19 cellular contexts compared by ENCODE assay signal in the genomic region with DNA sequence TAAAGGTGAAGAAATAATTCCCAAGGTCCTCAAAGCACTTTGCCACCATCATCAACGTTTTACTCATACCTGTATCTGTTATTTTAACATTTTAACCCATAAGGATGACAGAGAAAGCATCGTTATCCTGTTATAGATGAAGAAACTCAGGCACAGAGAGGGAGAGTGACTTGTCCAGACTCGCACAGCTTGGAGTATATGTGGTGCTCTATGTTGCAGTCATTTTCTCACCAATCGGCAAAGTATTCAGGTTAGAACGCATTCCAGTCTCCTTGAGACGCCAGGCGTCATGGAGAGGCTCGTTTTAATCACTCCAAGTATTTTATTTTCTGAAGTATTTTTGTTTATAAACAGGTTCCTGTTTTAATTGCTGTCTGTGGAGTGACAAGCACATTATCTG.
DNase-seq lines count a peak whose midpoint lies in the region; ATAC-seq, FAIRE-seq and TF ChIP-seq lines count a peak whose summit lies in the region.
"Had no signal": no experiment of that assay in that cellular context is flagged by ENCODE, and none has a peak within 500 bp of the region (broad histone marks: within the 10 kb centered on the region; RNA-seq: fewer than 3 reads in every experiment).

No MANE protein-coding gene starts in this region.

- H4K20me1 ChIP-seq in endothelial cell of umbilical vein (replicated peaks; ENCODE audit: control insufficient read depth, extremely low read depth, insufficient read depth, low read length), result no peaks in the 10 kb centered on the region
- H4K20me1 ChIP-seq: BLaER1 had no signal

- H3K4me2 ChIP-seq in endothelial cell of umbilical vein (ENCODE audit: insufficient read depth, low read length), result no peak overlapping the region
- H3K4me2 ChIP-seq in neuronal stem cell (ENCODE audit: insufficient read depth, low read length, poor library complexity, severe bottlenecking), result no peak overlapping the region
- H3K4me2 ChIP-seq: BLaER1 had no signal

- no peak overlapping the region for H3K18ac ChIP-seq in neuronal stem cell (ENCODE audit: low read length)

- intact Hi-C loops in CD14-positive monocyte (cut with micrococcal nuclease) (no loop called here), endothelial cell of umbilical vein (cut with micrococcal nuclease) (no loop called here), pancreas (cut with DNase I) (no loop called here)
- intact Hi-C loops in activated CD4-positive, alpha-beta T cell treated with anti-CD3 and anti-CD28 coated beads for 36 hours (cut with DNase I, micrococcal nuclease), result no loop called here

- no peak overlapping the region for H2BK12ac ChIP-seq in neuronal stem cell (ENCODE audit: low read length)

- POLR2A ChIA-PET in endothelial cell of umbilical vein (lab: Charles Lee), result no interaction called here
- POLR2A ChIA-PET in naive thymus-derived CD8-positive, alpha-beta T cell (lab: Charles Lee), result no interaction called here
- POLR2A ChIA-PET in activated CD4-positive, alpha-beta T cell treated with anti-CD3 and anti-CD28 coated beads for 36 hours (lab: Charles Lee), result no interaction called here

- H2BK15ac ChIP-seq in neuronal stem cell (ENCODE audit: low read length), result no peak overlapping the region

- peaks cover 93 to 94% of the 10 kb centered on the region in 2 donors for H3K36me3 Mint-ChIP-seq in CD14-positive monocyte
- peaks cover 5 to 97% (median 20%) of the 10 kb centered on the region in 3 donors for H3K36me3 Mint-ChIP-seq in naive thymus-derived CD8-positive, alpha-beta T cell
- peaks cover 73% of the 10 kb centered on the region for H3K36me3 Mint-ChIP-seq in activated CD4-positive, alpha-beta T cell treated with anti-CD3 and anti-CD28 coated beads for 36 hours (ENCODE audit: low read depth)

- CTCF ChIA-PET in endothelial cell of umbilical vein (lab: Charles Lee), result interaction anchor here (0.8 to 2.3 kb wide), 3 partner anchors 15 to 137 kb away, joined by 3 to 9 read pairs (median 3); no protein-coding TSS in a partner anchor
- CTCF ChIA-PET in activated CD4-positive, alpha-beta T cell treated with anti-CD3 and anti-CD28 coated beads for 36 hours (lab: Charles Lee), result interaction anchor here (1.6 kb wide), 1 partner anchor 12 kb away, joined by 5 read pairs; no protein-coding TSS in a partner anchor

- ATAC-seq in RWPE2 (ENCODE audit: low read depth), result peak; percentile 79
- no peak for ATAC-seq in pancreas
- no peak for ATAC-seq in naive thymus-derived CD8-positive, alpha-beta T cell
- no peak for ATAC-seq in activated CD4-positive, alpha-beta T cell treated with anti-CD3 and anti-CD28 coated beads for 36 hours

- H3K27me3 ChIP-seq in RWPE2 (ENCODE audit: insufficient read depth, poor library complexity, severe bottlenecking) (no peaks in the 10 kb centered on the region), endothelial cell of umbilical vein (ENCODE audit: control insufficient read depth in 2 of 2, insufficient read depth in 2 of 2, low read length in 2 of 2) (no peaks in the 10 kb centered on the region), neuronal stem cell (ENCODE audit: control insufficient read depth in 3 of 3, insufficient read depth in 3 of 3, low read depth in 1 of 3, low read length in 3 of 3) (no peaks in the 10 kb centered on the region), pancreas (no peaks in the 10 kb centered on the region)
- H3K27me3 ChIP-seq: BLaER1 had no signal

- FAIRE-seq in endothelial cell of umbilical vein (lab: Jason Lieb, UNC) (no peak), pancreas (lab: Jason Lieb, UNC) (no peak)

- no CpG with 5 or more reads among the region's 8 CpGs for WGBS in neuronal stem cell (ENCODE audit: extremely low coverage in 2 of 2, insufficient read length in 2 of 2, insufficient replicate concordance in 1 of 2), 2 donors
- WGBS in pancreas, 2 donors, result 86 to 92% methylated on average over 8 of the region's 8 CpGs

- H3K36me3 ChIP-seq in RWPE2 (ENCODE audit: low read depth), result peaks cover 54% of the 10 kb centered on the region
- H3K36me3 ChIP-seq in endothelial cell of umbilical vein (ENCODE audit: control insufficient read depth in 2 of 2, extremely low read depth in 1 of 2, insufficient read depth in 2 of 2, low read length in 2 of 2), result peaks cover 5 to 16% of the 10 kb centered on the region in 2 experiments
- H3K36me3 ChIP-seq in neuronal stem cell (replicated peaks in 1 of 2; ENCODE audit: control insufficient read depth in 2 of 2, insufficient read depth in 2 of 2, low read length in 2 of 2), result peaks cover 0 to 62% of the 10 kb centered on the region in 2 donors
- H3K36me3 ChIP-seq in pancreas, result peaks cover 0 to 10% (median 3%) of the 10 kb centered on the region in 3 donors

- no peaks in the 10 kb centered on the region for H3K9me3 ChIP-seq in RWPE2 (ENCODE audit: severe bottlenecking)
- no peaks in the 10 kb centered on the region for H3K9me3 ChIP-seq in endothelial cell of umbilical vein (replicated peaks; ENCODE audit: control insufficient read depth, insufficient read depth, low read length)
- no peaks in the 10 kb centered on the region for H3K9me3 ChIP-seq in neuronal stem cell (replicated peaks in 1 of 2; ENCODE audit: control insufficient read depth in 2 of 2, insufficient read depth in 1 of 2, low read depth in 1 of 2, low read length in 2 of 2)
- no peaks in the 10 kb centered on the region for H3K9me3 ChIP-seq in pancreas
- H3K9me3 ChIP-seq: BLaER1 had no signal

- H4K91ac ChIP-seq in neuronal stem cell (ENCODE audit: low read depth, low read length, poor library complexity), result no peak overlapping the region

- no peaks in the 10 kb centered on the region for H3K79me2 ChIP-seq in endothelial cell of umbilical vein (ENCODE audit: control insufficient read depth, insufficient read depth, low read length)

- BruUV-seq in endothelial cell of umbilical vein (replicated peaks; lab: Mats Ljungman, UMichigan), result no TSS peak

- H3K27me3 Mint-ChIP-seq in CD14-positive monocyte (ENCODE audit: low read depth in 3 of 3), result no peaks in the 10 kb centered on the region
- H3K27me3 Mint-ChIP-seq in naive thymus-derived CD8-positive, alpha-beta T cell, result no peaks in the 10 kb centered on the region
- no peaks in the 10 kb centered on the region for H3K27me3 Mint-ChIP-seq in activated CD4-positive, alpha-beta T cell treated with anti-CD3 and anti-CD28 coated beads for 36 hours

- H3K9ac ChIP-seq in endothelial cell of umbilical vein (replicated peaks; ENCODE audit: extremely low read depth, insufficient read depth, low read length) (no peak overlapping the region), neuronal stem cell (ENCODE audit: low read depth, low read length, poor library complexity) (no peak overlapping the region)
- H3K9ac ChIP-seq: BLaER1 had no signal

- H3K4ac ChIP-seq in neuronal stem cell (ENCODE audit: low read length), result no peak overlapping the region

- no peaks in the 10 kb centered on the region for H3K79me1 ChIP-seq in neuronal stem cell (ENCODE audit: low read depth, low read length)

- TF ChIP-seq POLR2A in endothelial cell of umbilical vein (IDR thresholded peaks at IDR 0.05; ENCODE audit: low read depth, low read length), result no peak

- no peak overlapping the region for H3K23ac ChIP-seq in neuronal stem cell (ENCODE audit: low read depth, low read length, poor library complexity)

- no peak overlapping the region for H2AFZ ChIP-seq in endothelial cell of umbilical vein (ENCODE audit: low read depth, low read length)
- H2AFZ ChIP-seq in neuronal stem cell (ENCODE audit: low read length), result no peak overlapping the region

- no peak overlapping the region for H4K8ac ChIP-seq in neuronal stem cell (ENCODE audit: low read depth, low read length)

- peak overlapping the region; percentile 25 to 73 (median 41) for H3K27ac Mint-ChIP-seq in CD14-positive monocyte
- H3K27ac Mint-ChIP-seq in naive thymus-derived CD8-positive, alpha-beta T cell, result peak overlapping the region in 1 of 10 donors; percentile 11
- H3K27ac Mint-ChIP-seq in activated CD4-positive, alpha-beta T cell treated with anti-CD3 and anti-CD28 coated beads for 36 hours, result no peak overlapping the region

- peaks cover 0 to 2% (median 0%) of the 10 kb centered on the region in 7 donors for H3K9me3 Mint-ChIP-seq in CD14-positive monocyte
- no peaks in the 10 kb centered on the region for H3K9me3 Mint-ChIP-seq in naive thymus-derived CD8-positive, alpha-beta T cell
- no peaks in the 10 kb centered on the region for H3K9me3 Mint-ChIP-seq in activated CD4-positive, alpha-beta T cell treated with anti-CD3 and anti-CD28 coated beads for 36 hours (ENCODE audit: low read depth)

- H3K4me1 ChIP-seq in RWPE2 (ENCODE audit: insufficient read depth, poor library complexity, severe bottlenecking) (peaks cover 25% of the 10 kb centered on the region), endothelial cell of umbilical vein (ENCODE audit: control insufficient read depth, extremely low read depth, insufficient read depth, low read length) (peaks cover 15% of the 10 kb centered on the region), neuronal stem cell (ENCODE audit: control insufficient read depth in 2 of 2, insufficient read depth in 1 of 2, low read depth in 1 of 2, low read length in 2 of 2) (peaks cover 19 to 29% of the 10 kb centered on the region in 2 donors), pancreas (no peaks in the 10 kb centered on the region)

- H3K4me3 Mint-ChIP-seq in CD14-positive monocyte, result no peak overlapping the region
- H3K4me3 Mint-ChIP-seq in naive thymus-derived CD8-positive, alpha-beta T cell, result no peak overlapping the region
- H3K4me3 Mint-ChIP-seq in activated CD4-positive, alpha-beta T cell treated with anti-CD3 and anti-CD28 coated beads for 36 hours, result no peak overlapping the region

- DNase-seq in CD14-positive monocyte (ENCODE audit: low spot score) (no peak), RWPE2 (ENCODE audit: low spot score) (no peak), endothelial cell of umbilical vein (ENCODE audit: low read depth, low spot score) (peak; percentile 12), neuronal stem cell (ENCODE audit: low spot score) (no peak), pancreas (no peak), NCI-H187 treated with DMSO at 0.1 percent for 48 hours (lab: John Stamatoyannopoulos, UW) (no peak)
- DNase-seq in naive thymus-derived CD8-positive, alpha-beta T cell, result no peak
- no peak for DNase-seq in activated CD4-positive, alpha-beta T cell treated with anti-CD3 and anti-CD28 coated beads for 36 hours
- DNase-seq: activated T-cell treated with anti-CD3 and anti-CD28 coated beads for 4 hours; DND-41; hippocampal formation; Kasumi-1; NCI-H1694 treated with DMSO at 0.1 percent for 48 hours; NCI-H82; posterior cingulate gyrus; SHP77 treated with DMSO at 0.1 percent for 48 hours; stimulated activated CD4-positive, alpha-beta T cell treated with anti-CD3 and anti-CD28 coated beads, Interleukin-2, amount 100 ng/mL, for 24 hours had no signal

- no peak overlapping the region for H2AK5ac ChIP-seq in neuronal stem cell (ENCODE audit: low read depth, low read length)

- H3K4me1 Mint-ChIP-seq in CD14-positive monocyte, result peaks cover 46% of the 10 kb centered on the region
- H3K4me1 Mint-ChIP-seq in naive thymus-derived CD8-positive, alpha-beta T cell, result peaks cover 11 to 27% (median 20%) of the 10 kb centered on the region in 4 donors
- peaks cover 33% of the 10 kb centered on the region for H3K4me1 Mint-ChIP-seq in activated CD4-positive, alpha-beta T cell treated with anti-CD3 and anti-CD28 coated beads for 36 hours

- no peak for TF ChIP-seq CTCF in CD14-positive monocyte (IDR thresholded peaks at IDR 0.05)
- peak; percentile 1 for TF ChIP-seq CTCF in RWPE2 (IDR thresholded peaks at IDR 0.05; ENCODE audit: poor library complexity, severe bottlenecking)
- no peak for TF ChIP-seq CTCF in endothelial cell of umbilical vein (IDR thresholded peaks at IDR 0.05; ENCODE audit: extremely low read depth in 1 of 2, insufficient read depth in 1 of 2, low read depth in 1 of 2, low read length in 2 of 2)
- TF ChIP-seq CTCF in pancreas (IDR thresholded peaks at IDR 0.05), result no peak

- H3K14ac ChIP-seq in neuronal stem cell (ENCODE audit: low read length), result no peak overlapping the region

- no peak overlapping the region for H2BK5ac ChIP-seq in neuronal stem cell (ENCODE audit: low read length)

- dilution Hi-C loops in endothelial cell of umbilical vein (cut with MboI; ENCODE audit: extremely low pct_ligation_motif_present, low sequenced_read_pairs), result no loop called here

- no peak overlapping the region for H2BK120ac ChIP-seq in neuronal stem cell (ENCODE audit: low read depth, low read length)

- no peaks in the 10 kb centered on the region for H3K9me1 ChIP-seq in endothelial cell of umbilical vein (replicated peaks; ENCODE audit: control insufficient read depth, extremely low read depth, insufficient read depth, low read length)

- peak overlapping the region; percentile 75 for H3K27ac ChIP-seq in RWPE2 (ENCODE audit: poor library complexity, severe bottlenecking)
- peak overlapping the region; percentile 13 for H3K27ac ChIP-seq in endothelial cell of umbilical vein (ENCODE audit: insufficient read depth, low read depth, low read length)
- peak overlapping the region; percentile 62 for H3K27ac ChIP-seq in neuronal stem cell (replicated peaks; ENCODE audit: low read length)
- H3K27ac ChIP-seq in pancreas, result peak overlapping the region in 1 of 4 donors; percentile 14
- H3K27ac ChIP-seq: BLaER1 had no signal

- H3K4me3 ChIP-seq in RWPE2 (ENCODE audit: severe bottlenecking) (no peak overlapping the region), endothelial cell of umbilical vein (replicated peaks in 1 of 3; ENCODE audit: insufficient read depth in 1 of 3, low read depth in 1 of 3, low read length in 3 of 3) (no peak overlapping the region), neuronal stem cell (ENCODE audit: low read length in 2 of 2) (no peak overlapping the region), pancreas (no peak overlapping the region)
- H3K4me3 ChIP-seq: BLaER1, lung had no signal
